ENCODE assay signal across 8 cellular contexts in genomic region chr2:15177103-15177502, GRCh38.
DNase-seq lines count a peak whose midpoint lies in the region; ATAC-seq and TF ChIP-seq lines count a peak whose summit lies in the region.

No MANE protein-coding gene starts in this region.

- H3K4me3 ChIP-seq in left ventricle myocardium inferior = no peak overlapping the region

- TF ChIP-seq CTCF in left ventricle myocardium inferior (IDR thresholded peaks at IDR 0.05; ENCODE audit: borderline replicate concordance) = no peak

- ATAC-seq in GM19043 (IDR thresholded peaks at IDR 0.05; ENCODE audit: low read depth, unreplicated experiment) (peak; percentile 97), HG03066 (IDR thresholded peaks at IDR 0.05; ENCODE audit: low read depth, unreplicated experiment) (peak; percentile 96), Right ventricle myocardium inferior (no peak)

- CTCF ChIA-PET in activated CD4-positive, alpha-beta T cell treated with anti-CD3 and anti-CD28 coated beads, Interleukin-2, amount 10 ng/mL, durations not matched to agents 7 days and 5 days (lab: Charles Lee) = no interaction called here

- H3K9me3 ChIP-seq in left ventricle myocardium inferior (replicated peaks) = no peaks in the 10 kb centered on the region

- no peaks in the 10 kb centered on the region for H3K27me3 ChIP-seq in left ventricle myocardium inferior (ENCODE audit: low read depth)

- TF ChIP-seq POLR2A in erythroblast (IDR thresholded peaks at IDR 0.05; ENCODE audit: low read length) = no peak

- peak; percentile 79 for DNase-seq in activated CD4-positive, alpha-beta T cell treated with anti-CD3 and anti-CD28 coated beads, Interleukin-2, amount 10 ng/mL, durations not matched to agents 7 days and 5 days
- peak; percentile 18 to 36 for DNase-seq in erythroblast (lab: John Stamatoyannopoulos, UW)
- peak; percentile 13 to 39 for DNase-seq in stimulated activated CD8-positive, alpha-beta memory T cell treated with anti-CD3 and anti-CD28 coated beads, Interleukin-7, amount 100 ng/mL, for 1 hour (ENCODE audit: low read depth in 2 of 2)
- no peak for DNase-seq in left ventricle myocardium inferior
- DNase-seq in Right ventricle myocardium inferior (ENCODE audit: missing footprints) = no peak
- DNase-seq in NCI-H1930 (lab: John Stamatoyannopoulos, UW) = no peak

- H3K36me3 Mint-ChIP-seq in activated CD4-positive, alpha-beta T cell treated with anti-CD3 and anti-CD28 coated beads, Interleukin-2, amount 10 ng/mL, durations not matched to agents 7 days and 5 days (ENCODE audit: low read depth) = peaks cover 23% of the 10 kb centered on the region

- intact Hi-C loops in left ventricle myocardium inferior (cut with micrococcal nuclease) (no loop called here), Right ventricle myocardium inferior (cut with DNase I) (no loop called here)

- H3K4me1 Mint-ChIP-seq in activated CD4-positive, alpha-beta T cell treated with anti-CD3 and anti-CD28 coated beads, Interleukin-2, amount 10 ng/mL, durations not matched to agents 7 days and 5 days = peaks cover 52% of the 10 kb centered on the region

- H3K27ac ChIP-seq in left ventricle myocardium inferior (replicated peaks) = no peak overlapping the region

- no peaks in the 10 kb centered on the region for H3K27me3 Mint-ChIP-seq in activated CD4-positive, alpha-beta T cell treated with anti-CD3 and anti-CD28 coated beads, Interleukin-2, amount 10 ng/mL, durations not matched to agents 7 days and 5 days

- POLR2A ChIA-PET in activated CD4-positive, alpha-beta T cell treated with anti-CD3 and anti-CD28 coated beads, Interleukin-2, amount 10 ng/mL, durations not matched to agents 7 days and 5 days (lab: Charles Lee) = no interaction called here

- no peaks in the 10 kb centered on the region for H3K9me3 Mint-ChIP-seq in activated CD4-positive, alpha-beta T cell treated with anti-CD3 and anti-CD28 coated beads, Interleukin-2, amount 10 ng/mL, durations not matched to agents 7 days and 5 days

- H3K4me1 ChIP-seq in left ventricle myocardium inferior = no peaks in the 10 kb centered on the region

- H3K27ac Mint-ChIP-seq in activated CD4-positive, alpha-beta T cell treated with anti-CD3 and anti-CD28 coated beads, Interleukin-2, amount 10 ng/mL, durations not matched to agents 7 days and 5 days = peak overlapping the region; percentile 60

- peak overlapping the region; percentile 14 for H3K4me3 Mint-ChIP-seq in activated CD4-positive, alpha-beta T cell treated with anti-CD3 and anti-CD28 coated beads, Interleukin-2, amount 10 ng/mL, durations not matched to agents 7 days and 5 days

- peaks cover 37% of the 10 kb centered on the region for H3K36me3 ChIP-seq in left ventricle myocardium inferior

Comparison
In these comparisons a context has a peak if more than half of its experiments do, and no peak if none do; other contexts are left out.
1. DNase-seq: peak in activated CD4-positive, alpha-beta T cell treated with anti-CD3 and anti-CD28 coated beads, Interleukin-2, amount 10 ng/mL, durations not matched to agents 7 days and 5 days (single experiment), erythroblast (2 of 2) and stimulated activated CD8-positive, alpha-beta memory T cell treated with anti-CD3 and anti-CD28 coated beads, Interleukin-7, amount 100 ng/mL, for 1 hour (2 of 2); none in left ventricle myocardium inferior (single experiment), Right ventricle myocardium inferior (single experiment) and NCI-H1930 (0 of 2).